Comparison of ENCODE assay signal across 15 cellular contexts in the genomic region with DNA sequence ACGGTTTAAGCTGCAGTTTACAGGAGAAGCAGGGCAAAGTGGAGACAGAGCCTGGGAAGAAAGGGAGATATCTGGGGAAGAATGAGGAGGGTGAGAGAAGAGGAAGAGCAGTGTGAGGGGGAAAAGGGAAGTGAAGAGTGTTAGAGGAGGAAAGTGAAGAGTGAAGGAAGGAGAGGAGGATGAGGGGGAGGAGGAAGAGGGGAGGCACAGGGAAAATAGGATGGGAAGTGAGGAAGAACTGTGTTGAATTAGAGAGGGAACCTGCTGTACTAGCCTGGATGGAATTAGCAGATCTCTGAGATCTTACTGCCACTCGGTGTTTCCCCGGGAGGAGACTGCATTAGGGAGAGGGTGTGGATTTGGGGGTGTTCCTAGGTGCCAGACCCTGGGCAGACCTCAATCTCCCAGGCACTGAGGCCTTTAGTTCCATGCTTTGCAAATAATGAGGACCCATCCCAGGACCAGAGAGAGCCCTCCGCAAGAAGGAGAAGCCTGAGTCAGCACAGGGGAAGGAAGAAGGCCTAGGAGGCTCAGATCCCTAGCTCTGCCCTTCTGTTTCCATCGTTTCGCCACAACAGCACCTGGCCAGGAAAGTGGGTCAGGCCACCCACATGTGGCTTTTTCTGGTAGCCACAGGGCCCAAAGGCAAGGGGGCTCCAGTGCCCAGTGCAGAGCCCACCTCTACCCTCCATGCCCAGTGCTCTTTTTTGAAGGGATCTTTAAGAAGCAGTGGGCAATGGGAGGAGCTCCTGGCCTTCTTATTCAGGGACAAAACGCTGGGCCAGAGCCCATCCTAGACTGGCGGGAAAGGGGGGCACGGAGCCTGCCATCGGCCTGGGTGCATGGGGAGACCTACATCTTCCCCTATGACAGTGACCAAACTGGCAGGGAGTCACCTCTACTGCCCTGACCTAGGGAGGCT. TPM values are rescaled to one million over a fixed set of nuclear protein-coding genes. Genes with fewer than 3 reads are reported as not detected.
DNase-seq lines count a peak whose midpoint lies in the region; ATAC-seq, FAIRE-seq and TF ChIP-seq lines count a peak whose summit lies in the region.
"Had no signal": no experiment of that assay in that cellular context is flagged by ENCODE, and none has a peak within 500 bp of the region (broad histone marks: within the 10 kb centered on the region; RNA-seq: fewer than 3 reads in every experiment).

No MANE protein-coding gene starts in this region.

- peaks cover 58% of the 10 kb centered on the region for H3K27me3 ChIP-seq in GM23338 (ENCODE audit: insufficient read depth)
- H3K27me3 ChIP-seq in astrocyte (ENCODE audit: insufficient read depth, low read length): peaks cover 62% of the 10 kb centered on the region
- H3K27me3 ChIP-seq in mesenchymal stem cell (ENCODE audit: control insufficient read depth in 1 of 2, insufficient read depth in 1 of 2, low read length in 2 of 2): peaks cover 84 to 85% of the 10 kb centered on the region in 2 experiments
- no peaks in the 10 kb centered on the region for H3K27me3 ChIP-seq in sigmoid colon

- no peaks in the 10 kb centered on the region for H3K9me2 ChIP-seq in GM23338 (ENCODE audit: insufficient read depth)

- H3K4me3 ChIP-seq in GM23338: peak overlapping the region; percentile 83
- no peak overlapping the region for H3K4me3 ChIP-seq in astrocyte (ENCODE audit: insufficient read depth, low read depth, low read length)
- no peak overlapping the region for H3K4me3 ChIP-seq in mesenchymal stem cell (ENCODE audit: insufficient read depth in 1 of 2, low read depth in 1 of 2, low read length in 2 of 2)
- peak overlapping the region; percentile 58 to 81 (median 74) for H3K4me3 ChIP-seq in sigmoid colon

- H3K27ac ChIP-seq in GM23338 (ENCODE audit: low read depth) (no peak overlapping the region), astrocyte (ENCODE audit: low read depth, low read length) (no peak overlapping the region), mesenchymal stem cell (ENCODE audit: low read length, poor library complexity, severe bottlenecking) (no peak overlapping the region), sigmoid colon (peak overlapping the region; percentile 67 to 72 (median 70))
- H3K27ac ChIP-seq: neutrophil had no signal

- H3K36me3 Mint-ChIP-seq in GM23338 (ENCODE audit: low read depth) (no peaks in the 10 kb centered on the region; the same call in 1 of the 3 replicates), astrocyte (ENCODE audit: low read depth, unreplicated experiment) (peaks cover under 1% of the 10 kb centered on the region)

- 77% methylated on average over 10 of the region's 10 CpGs for WGBS in mesenchymal stem cell
- 76 to 82% methylated on average over 10 of the region's 10 CpGs for WGBS in sigmoid colon, 2 donors

- no peak overlapping the region for H3K27ac Mint-ChIP-seq in GM23338
- H3K27ac Mint-ChIP-seq in astrocyte (ENCODE audit: unreplicated experiment): peak overlapping the region; percentile 27
- H3K27ac Mint-ChIP-seq: activated CD4-positive, alpha-beta T cell treated with anti-CD3 and anti-CD28 coated beads, Interleukin-2, amount 10 ng/mL, durations not matched to agents 24 days and 14 days; activated naive CD8-positive, alpha-beta T cell treated with anti-CD3 and anti-CD28 coated beads, Interleukin-2, amount 50 U/mL, for 24 hours; HFFc6 had no signal

- H2BK5ac ChIP-seq in mesenchymal stem cell (ENCODE audit: low read depth, low read length, poor library complexity, severe bottlenecking): no peak overlapping the region

- peak overlapping the region; percentile 86 for H3K4me3 Mint-ChIP-seq in GM23338
- peak overlapping the region; percentile 90 for H3K4me3 Mint-ChIP-seq in astrocyte (ENCODE audit: unreplicated experiment)
- H3K4me3 Mint-ChIP-seq: HFFc6 had no signal

- no peak overlapping the region for H3K4ac ChIP-seq in mesenchymal stem cell (ENCODE audit: low read depth in 1 of 2, low read length in 2 of 2)

- no peak overlapping the region for H3K23ac ChIP-seq in mesenchymal stem cell (ENCODE audit: low read length in 2 of 2)

- peak overlapping the region; percentile 96 for H3K4me2 ChIP-seq in GM23338
- H3K4me2 ChIP-seq in astrocyte (ENCODE audit: low read length): no peak overlapping the region
- no peak overlapping the region for H3K4me2 ChIP-seq in mesenchymal stem cell (ENCODE audit: low read length, poor library complexity, severe bottlenecking)

- TF ChIP-seq CTCF in GM23338 (conservative IDR thresholded peaks at IDR 0.05; ENCODE audit: low read depth in 2 of 2): no peak
- no peak for TF ChIP-seq CTCF in astrocyte (IDR thresholded peaks at IDR 0.05; ENCODE audit: insufficient read depth, low read depth, low read length)
- TF ChIP-seq CTCF in sigmoid colon (IDR thresholded peaks at IDR 0.05): no peak
- no peak for TF ChIP-seq CTCF in omental fat pad (IDR thresholded peaks at IDR 0.05)

- H4K20me1 ChIP-seq in GM23338 (replicated peaks; ENCODE audit: insufficient read depth): no peaks in the 10 kb centered on the region; the same call in 1 of the 2 replicates
- peaks cover 4% of the 10 kb centered on the region for H4K20me1 ChIP-seq in astrocyte (ENCODE audit: insufficient read depth, low read length)

- H3K9ac ChIP-seq in astrocyte (ENCODE audit: low read length) (no peak overlapping the region), mesenchymal stem cell (ENCODE audit: low read length) (no peak overlapping the region)

- H2BK120ac ChIP-seq in mesenchymal stem cell (ENCODE audit: low read depth, low read length): no peak overlapping the region

- intact Hi-C loops in sigmoid colon (cut with DNase I): no loop called here

- H3K79me2 ChIP-seq in GM23338 (replicated peaks; ENCODE audit: insufficient read depth) (no peaks in the 10 kb centered on the region), astrocyte (ENCODE audit: insufficient read depth, low read length) (no peaks in the 10 kb centered on the region)

- peak overlapping the region; percentile 40 for H4K91ac ChIP-seq in mesenchymal stem cell (ENCODE audit: low read length)

- H3K36me3 ChIP-seq in GM23338 (ENCODE audit: insufficient read depth): no peaks in the 10 kb centered on the region
- no peaks in the 10 kb centered on the region for H3K36me3 ChIP-seq in astrocyte (ENCODE audit: insufficient read depth, low read length)
- no peaks in the 10 kb centered on the region for H3K36me3 ChIP-seq in mesenchymal stem cell (ENCODE audit: control insufficient read depth in 1 of 2, insufficient read depth in 2 of 2, low read depth in 1 of 2, low read length in 2 of 2)
- H3K36me3 ChIP-seq in sigmoid colon: no peaks in the 10 kb centered on the region
- H3K36me3 ChIP-seq: neutrophil had no signal

- H2BK15ac ChIP-seq in mesenchymal stem cell (ENCODE audit: low read depth, poor library complexity, severe bottlenecking): no peak overlapping the region

- DNase-seq in GM23338 (ENCODE audit: low spot score) (no peak), astrocyte (ENCODE audit: low read depth) (no peak), mesenchymal stem cell (no peak), sigmoid colon (peak; percentile 59), omental fat pad (ENCODE audit: low spot score) (no peak), NCI-H1694 treated with DMSO at 0.1 percent for 48 hours (lab: John Stamatoyannopoulos, UW) (no peak)
- DNase-seq: activated CD4-positive, alpha-beta T cell treated with anti-CD3 and anti-CD28 coated beads, Interleukin-2, amount 10 ng/mL, durations not matched to agents 24 days and 14 days; activated naive CD8-positive, alpha-beta T cell treated with anti-CD3 and anti-CD28 coated beads, Interleukin-2, amount 50 U/mL, for 24 hours; cerebellar nuclear complex; HFFc6; NCI-H2081 treated with DMSO at 0.1 percent for 48 hours; stimulated activated naive CD8-positive, alpha-beta T cell treated with anti-CD3 and anti-CD28 coated beads, Interleukin-15, amount 100 ng/mL, for 72 hours had no signal

- H2BK12ac ChIP-seq in mesenchymal stem cell (ENCODE audit: low read length in 2 of 2): no peak overlapping the region

- H3K4me1 Mint-ChIP-seq in GM23338 (peaks cover 30% of the 10 kb centered on the region), astrocyte (ENCODE audit: low read depth, unreplicated experiment) (peaks cover 9% of the 10 kb centered on the region)

- ATAC-seq in GM23338: no peak
- ATAC-seq in omental fat pad (ENCODE audit: low FRiP score): no peak
- ATAC-seq in HG02840 (IDR thresholded peaks at IDR 0.05; ENCODE audit: low FRiP score, unreplicated experiment): no peak

- TF ChIP-seq POLR2A in sigmoid colon (IDR thresholded peaks at IDR 0.05): no peak

- H3K18ac ChIP-seq in mesenchymal stem cell (ENCODE audit: low read depth in 1 of 2, low read length in 2 of 2): no peak overlapping the region

- no peak for FAIRE-seq in astrocyte (lab: Jason Lieb, UNC)

- no peak overlapping the region for H2AFZ ChIP-seq in GM23338
- H2AFZ ChIP-seq in astrocyte (ENCODE audit: low read depth, low read length): no peak overlapping the region
- no peak overlapping the region for H2AFZ ChIP-seq in mesenchymal stem cell (ENCODE audit: low read depth, low read length)

- H2AK5ac ChIP-seq in mesenchymal stem cell (ENCODE audit: low read length, severe bottlenecking): no peak overlapping the region

- no peak for TF ChIP-seq EP300 in sigmoid colon (IDR thresholded peaks at IDR 0.05)

- no peak overlapping the region for H4K8ac ChIP-seq in mesenchymal stem cell (ENCODE audit: low read length)

- H3K14ac ChIP-seq in mesenchymal stem cell (ENCODE audit: low read length in 2 of 2): no peak overlapping the region

- H3K27me3 Mint-ChIP-seq in GM23338 (ENCODE audit: insufficient read depth, low read depth, poor library complexity) (peaks cover 36% of the 10 kb centered on the region), astrocyte (ENCODE audit: low read depth, unreplicated experiment) (peaks cover 66% of the 10 kb centered on the region)

- H3F3A ChIP-seq in GM23338 (replicated peaks; ENCODE audit: low read depth): no peaks in the 10 kb centered on the region

- H3K9me3 ChIP-seq in astrocyte (ENCODE audit: insufficient read depth, low read depth, low read length) (no peaks in the 10 kb centered on the region), mesenchymal stem cell (ENCODE audit: control insufficient read depth, low read length) (no peaks in the 10 kb centered on the region), sigmoid colon (no peaks in the 10 kb centered on the region)
- H3K9me3 ChIP-seq: neutrophil had no signal

- H3K9me3 Mint-ChIP-seq in GM23338 (no peaks in the 10 kb centered on the region), astrocyte (ENCODE audit: unreplicated experiment) (peaks cover 2% of the 10 kb centered on the region)
- H3K9me3 Mint-ChIP-seq: activated CD4-positive, alpha-beta T cell treated with anti-CD3 and anti-CD28 coated beads, Interleukin-2, amount 10 ng/mL, durations not matched to agents 24 days and 14 days; activated naive CD8-positive, alpha-beta T cell treated with anti-CD3 and anti-CD28 coated beads, Interleukin-2, amount 50 U/mL, for 24 hours; HFFc6; stimulated activated naive CD8-positive, alpha-beta T cell treated with anti-CD3 and anti-CD28 coated beads, Interleukin-15, amount 100 ng/mL, for 72 hours had no signal

- no peaks in the 10 kb centered on the region for H3K79me1 ChIP-seq in mesenchymal stem cell (replicated peaks; ENCODE audit: low read length, poor library complexity, severe bottlenecking)

- H3K4me1 ChIP-seq in GM23338 (ENCODE audit: insufficient read depth): peaks cover 10% of the 10 kb centered on the region; the same call in 1 of the 2 replicates
- no peaks in the 10 kb centered on the region for H3K4me1 ChIP-seq in astrocyte (ENCODE audit: insufficient read depth, low read length)
- peaks cover 11% of the 10 kb centered on the region for H3K4me1 ChIP-seq in mesenchymal stem cell (ENCODE audit: control insufficient read depth, insufficient read depth, low read depth, low read length)
- H3K4me1 ChIP-seq in sigmoid colon: peaks cover 0 to 24% (median 22%) of the 10 kb centered on the region in 4 donors

RNA-seq across cellular contexts. Expression of a gene that starts 2.0 kb away (rescaled TPM):
- 2.0 and 2.6 TPM in 2 replicates for total RNA-seq in GM23338 (2014; rRNA removed; shearing (Covaris generic))
- polyA plus RNA-seq in GM23338 (2016; fragmentation: Nextera tagmentation; extraction: Ambion mirVana) (0.74 and 0.78 TPM in 2 replicates), sigmoid colon (1 to 10 TPM; 2.5 to 3.6 (median 3.5) TPM)
- total RNA-seq in astrocyte (4.9 and 5.9 TPM in 2 replicates), sigmoid colon (10 to 100 TPM in 1 of 4 donors, 1 to 10 TPM in 3; 4.9 to 14.7 (median 6.7) TPM), omental fat pad (1 to 10 TPM; 1.8 to 6.4 (median 4.1) TPM)
- 11.9 TPM for polyA plus RNA-seq in mesenchymal stem cell (2013, experiment 1 of 2)
- 11.8 TPM for polyA plus RNA-seq in mesenchymal stem cell (2013, experiment 2 of 2)
- total RNA-seq: HFFc6; T-helper 2 cell treated with Interferon-gamma antibody and Interleukin-4, amounts not matched to agents 100 ng/mL and 5 ng/mL, for 36 hours had no signal

Comparison
In these comparisons a context has a peak if more than half of its experiments do, and no peak if none do; other contexts are left out.
1. H3K27ac ChIP-seq: peak in sigmoid colon (4 of 4); none in GM23338 (single experiment), astrocyte (single experiment) and mesenchymal stem cell (single experiment).
2. H3K4me3 ChIP-seq: peak in GM23338 (single experiment) and sigmoid colon (4 of 4); none in astrocyte (single experiment) and mesenchymal stem cell (0 of 2).